Comparison of ENCODE assay signal across 13 cellular contexts in the genomic region with DNA sequence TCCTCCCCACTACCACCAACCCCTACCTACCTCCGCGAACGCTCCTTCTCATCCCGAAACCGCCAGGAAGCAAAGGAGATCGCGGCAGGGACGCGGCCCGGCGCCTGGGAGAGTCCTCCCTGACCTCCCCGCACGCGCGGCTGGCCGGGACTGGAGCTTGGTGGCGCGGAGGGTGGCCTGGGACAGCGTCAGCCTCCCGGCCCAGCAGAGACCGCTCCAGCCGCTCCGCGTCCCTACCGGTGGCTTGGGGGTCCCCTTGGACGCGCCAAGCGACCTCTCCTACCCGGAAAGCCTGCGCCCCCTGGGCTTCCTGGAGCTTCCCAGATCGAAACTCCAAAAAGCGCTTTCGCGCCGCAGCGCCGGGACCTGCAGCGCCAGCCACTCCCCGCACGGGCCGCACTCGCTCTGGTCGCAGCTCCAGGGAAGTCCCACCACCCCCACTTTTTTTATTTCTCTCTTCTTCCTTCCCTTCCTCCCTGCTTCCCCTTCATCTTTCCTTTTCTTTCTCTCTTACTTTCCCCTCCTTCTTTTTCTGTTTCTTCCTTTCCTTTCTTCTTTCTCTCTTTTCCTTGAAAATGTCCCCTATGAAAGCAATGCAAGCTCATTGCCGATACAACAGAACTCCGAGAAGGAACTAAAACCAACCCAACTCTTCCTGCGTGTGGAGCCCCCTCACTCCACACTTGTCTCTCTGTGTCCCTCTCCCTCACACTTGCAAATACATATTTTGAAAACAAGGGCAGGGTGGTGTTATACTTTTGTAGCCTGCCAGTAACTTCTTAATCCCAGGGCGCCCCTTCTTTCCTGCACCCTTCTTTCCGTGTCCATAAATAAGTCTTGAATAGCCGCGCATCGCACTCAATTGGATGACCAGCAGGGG. TPM values are rescaled to one million over a fixed set of nuclear protein-coding genes. Genes with fewer than 3 reads are reported as not detected.
DNase-seq lines count a peak whose midpoint lies in the region; TF ChIP-seq lines count a peak whose summit lies in the region.
"Had no signal": no experiment of that assay in that cellular context is flagged by ENCODE, and none has a peak within 500 bp of the region (broad histone marks: within the 10 kb centered on the region; RNA-seq: fewer than 3 reads in every experiment).

No MANE protein-coding gene starts in this region.

- 4% methylated on average over 51 of the region's 51 CpGs for WGBS in HUES64

- peak overlapping the region; percentile 61; the same call in 1 of the 2 replicates for H3K4me3 ChIP-seq in ACC112 (ENCODE audit: low read depth, low read length)
- peak overlapping the region; percentile 49 for H3K4me3 ChIP-seq in HUES64 (ENCODE audit: low read length)

- CTCF ChIA-PET in RWPE1 (lab: Yijun Ruan, JAX) = interaction anchor here (0.6 to 0.8 kb wide), 2 partner anchors 320 to 880 kb away, joined by 3 read pairs; no protein-coding TSS in a partner anchor

- DNase-seq in glutamatergic neuron (peak; percentile 49), nephron progenitor cell (peak; percentile 66), RWPE1 (ENCODE audit: low spot score) (no peak), osteocyte (ENCODE audit: extremely low spot score, unreplicated experiment) (no peak)
- DNase-seq in activated CD8-positive, alpha-beta memory T cell treated with anti-CD3 and anti-CD28 coated beads, Interleukin-2, amount 50 U/mL, for 4 hours = no peak
- DNase-seq in activated CD4-positive, alpha-beta T cell treated with anti-CD3 and anti-CD28 coated beads, Interleukin-2, amount 50 U/mL, for 48 hours = no peak
- DNase-seq: activated T-cell treated with anti-CD3 and anti-CD28 coated beads, Interleukin-2, amount 50 U/mL, for 4 hours; naive thymus-derived CD8-positive, alpha-beta T cell; NCI-H510A; WERI-Rb-1 had no signal

- H3K27me3 Mint-ChIP-seq in glutamatergic neuron (ENCODE audit: unreplicated experiment) = peaks cover 35% of the 10 kb centered on the region
- H3K27me3 Mint-ChIP-seq in nephron progenitor cell (ENCODE audit: low read depth, poor library complexity) = peaks cover 90% of the 10 kb centered on the region
- peaks cover 78% of the 10 kb centered on the region for H3K27me3 Mint-ChIP-seq in osteocyte (ENCODE audit: unreplicated experiment)

- H3K9ac ChIP-seq in HUES64 (ENCODE audit: low read depth, low read length) = no peak overlapping the region
- H3K9ac ChIP-seq: BLaER1 treated with 17β-estradiol and CSF1 and Interleukin-3, amounts not matched to agents 10 nM and 100 nM had no signal

- H3K27ac ChIP-seq in ACC112 (ENCODE audit: low read depth, low read length) (no peak overlapping the region), HUES64 (ENCODE audit: low read depth, low read length) (no peak overlapping the region), RWPE1 (no peak overlapping the region)
- H3K27ac ChIP-seq: BLaER1 treated with 17β-estradiol and CSF1 and Interleukin-3, amounts not matched to agents 10 nM and 100 nM; WERI-Rb-1 had no signal

- H3K36me3 ChIP-seq in ACC112 (ENCODE audit: insufficient read depth, low read length) = no peaks in the 10 kb centered on the region
- no peaks in the 10 kb centered on the region for H3K36me3 ChIP-seq in HUES64 (ENCODE audit: insufficient read depth, low read length)
- H3K36me3 ChIP-seq: BLaER1 treated with 17β-estradiol and CSF1 and Interleukin-3, amounts not matched to agents 10 nM and 100 nM; WERI-Rb-1 had no signal

- peaks cover 2% of the 10 kb centered on the region for H3K9me3 Mint-ChIP-seq in glutamatergic neuron (ENCODE audit: unreplicated experiment)
- peaks cover 19% of the 10 kb centered on the region for H3K9me3 Mint-ChIP-seq in nephron progenitor cell
- H3K9me3 Mint-ChIP-seq in osteocyte (ENCODE audit: unreplicated experiment) = peaks cover 3% of the 10 kb centered on the region
- H3K9me3 Mint-ChIP-seq: activated T-cell treated with anti-CD3 and anti-CD28 coated beads, Interleukin-2, amount 50 U/mL, for 4 hours had no signal

- H3K4me1 Mint-ChIP-seq in glutamatergic neuron (ENCODE audit: low read depth, unreplicated experiment) = peaks cover 3% of the 10 kb centered on the region
- peaks cover 21% of the 10 kb centered on the region for H3K4me1 Mint-ChIP-seq in nephron progenitor cell
- H3K4me1 Mint-ChIP-seq in osteocyte (ENCODE audit: unreplicated experiment) = peaks cover 8% of the 10 kb centered on the region

- POLR2A ChIA-PET in RWPE1 (lab: Yijun Ruan, JAX; ENCODE audit: low non-redundant PET) = no interaction called here

- peaks cover 67% of the 10 kb centered on the region for H3K27me3 ChIP-seq in ACC112 (ENCODE audit: insufficient read depth, low read length)
- peaks cover 95% of the 10 kb centered on the region for H3K27me3 ChIP-seq in HUES64 (ENCODE audit: insufficient read depth, low read length)

- peaks cover 10% of the 10 kb centered on the region for H3K9me3 ChIP-seq in HUES64 (ENCODE audit: insufficient read depth, low read depth, low read length)

- no peak for TF ChIP-seq CTCF in glutamatergic neuron (IDR thresholded peaks at IDR 0.05; ENCODE audit: partially characterized antibody, unreplicated experiment)
- no peak for TF ChIP-seq CTCF in nephron progenitor cell (IDR thresholded peaks at IDR 0.05)
- TF ChIP-seq CTCF in RWPE1 (conservative IDR thresholded peaks at IDR 0.05; ENCODE audit: low read depth) = no peak
- TF ChIP-seq CTCF in osteocyte (IDR thresholded peaks at IDR 0.05) = no peak

- no peaks in the 10 kb centered on the region for H3K4me1 ChIP-seq in ACC112 (ENCODE audit: control insufficient read depth, insufficient read depth, low read length, unreplicated experiment)
- H3K4me1 ChIP-seq in HUES64 (ENCODE audit: insufficient read depth, low read length) = peaks cover 6% of the 10 kb centered on the region; the same call in 1 of the 2 replicates

- peaks cover 4% of the 10 kb centered on the region for H3K36me3 Mint-ChIP-seq in glutamatergic neuron (ENCODE audit: unreplicated experiment)
- no peaks in the 10 kb centered on the region for H3K36me3 Mint-ChIP-seq in nephron progenitor cell (ENCODE audit: low read depth)
- peaks cover 4% of the 10 kb centered on the region for H3K36me3 Mint-ChIP-seq in osteocyte (ENCODE audit: unreplicated experiment)

- no peak overlapping the region for H3K27ac Mint-ChIP-seq in glutamatergic neuron (ENCODE audit: unreplicated experiment)
- no peak overlapping the region for H3K27ac Mint-ChIP-seq in nephron progenitor cell
- H3K27ac Mint-ChIP-seq in osteocyte (ENCODE audit: unreplicated experiment) = no peak overlapping the region

- no peak overlapping the region for H2AFZ ChIP-seq in ACC112 (ENCODE audit: low read length, unreplicated experiment)

- H3K4me3 Mint-ChIP-seq in glutamatergic neuron (ENCODE audit: unreplicated experiment) = peak overlapping the region; percentile 64
- peak overlapping the region; percentile 77 for H3K4me3 Mint-ChIP-seq in nephron progenitor cell
- H3K4me3 Mint-ChIP-seq in osteocyte (ENCODE audit: unreplicated experiment) = no peak overlapping the region
- H3K4me3 Mint-ChIP-seq: activated T-cell treated with anti-CD3 and anti-CD28 coated beads, Interleukin-2, amount 50 U/mL, for 4 hours had no signal

- no peaks in the 10 kb centered on the region for H3K79me2 ChIP-seq in ACC112 (ENCODE audit: control insufficient read depth, insufficient read depth, low read length, unreplicated experiment)

RNA-seq across cellular contexts. Expression of a gene that starts 3.8 kb away (rescaled TPM):
- 1.3 TPM for polyA plus RNA-seq in HUES64 (2013, experiment 1 of 2)
- polyA plus RNA-seq in HUES64 (2013, experiment 2 of 2) = 1.1 TPM
- total RNA-seq in glutamatergic neuron (ENCODE audit: unreplicated experiment) (not detected), osteocyte (0.34 and 0.43 TPM in 2 replicates)
- total RNA-seq: activated T-cell treated with anti-CD3 and anti-CD28 coated beads, Interleukin-2, amount 50 U/mL, for 4 hours; naive thymus-derived CD8-positive, alpha-beta T cell had no signal
- polyA plus RNA-seq: naive thymus-derived CD8-positive, alpha-beta T cell had no signal

Comparison
In these comparisons a context has a peak if more than half of its experiments do, and no peak if none do; other contexts are left out.
1. DNase-seq: peak in glutamatergic neuron (single experiment) and nephron progenitor cell (single experiment); none in RWPE1 (single experiment), activated CD8-positive, alpha-beta memory T cell treated with anti-CD3 and anti-CD28 coated beads, Interleukin-2, amount 50 U/mL, for 4 hours (single experiment), activated CD4-positive, alpha-beta T cell treated with anti-CD3 and anti-CD28 coated beads, Interleukin-2, amount 50 U/mL, for 48 hours (0 of 2) and osteocyte (single experiment).